In genomic region chr6:45437441-45437820, GRCh38 we compare ENCODE assay signal across 13 cellular contexts. TPM values are rescaled to one million over a fixed set of nuclear protein-coding genes. Genes with fewer than 3 reads are reported as not detected.
A peak's percentile ranks its signal among the peaks of the same experiment; 100 is the strongest.
DNase-seq lines count a peak whose midpoint lies in the region; ATAC-seq lines count a peak whose summit lies in the region.
"Had no signal": no experiment of that assay in that cellular context is flagged by ENCODE, and none has a peak within 500 bp of the region (broad histone marks: within the 10 kb centered on the region; RNA-seq: fewer than 3 reads in every experiment).

No MANE protein-coding gene starts in this region.

- H3K27me3 Mint-ChIP-seq in activated CD4-positive, alpha-beta T cell treated with anti-CD3 and anti-CD28 coated beads, Interleukin-2, amount 10 ng/mL, durations not matched to agents 24 days and 14 days = no peaks in the 10 kb centered on the region
- H3K27me3 Mint-ChIP-seq in T-helper 17 cell = no peaks in the 10 kb centered on the region

- H3K4me3 Mint-ChIP-seq in activated CD4-positive, alpha-beta T cell treated with anti-CD3 and anti-CD28 coated beads, Interleukin-2, amount 10 ng/mL, durations not matched to agents 24 days and 14 days = peak overlapping the region; percentile 79
- peak overlapping the region; percentile 75 for H3K4me3 Mint-ChIP-seq in T-helper 17 cell

- peaks cover 58% of the 10 kb centered on the region for H3K36me3 Mint-ChIP-seq in activated CD4-positive, alpha-beta T cell treated with anti-CD3 and anti-CD28 coated beads, Interleukin-2, amount 10 ng/mL, durations not matched to agents 24 days and 14 days (ENCODE audit: low read depth)
- peaks cover 6% of the 10 kb centered on the region for H3K36me3 Mint-ChIP-seq in T-helper 17 cell (ENCODE audit: low read depth)
- H3K36me3 Mint-ChIP-seq: immature natural killer cell had no signal

- peak overlapping the region; percentile 91 for H3K27ac Mint-ChIP-seq in activated CD4-positive, alpha-beta T cell treated with anti-CD3 and anti-CD28 coated beads, Interleukin-2, amount 10 ng/mL, durations not matched to agents 24 days and 14 days
- H3K27ac Mint-ChIP-seq in T-helper 17 cell = peak overlapping the region; percentile 90
- H3K27ac Mint-ChIP-seq: nephron progenitor cell had no signal

- no peak for DNase-seq in activated CD4-positive, alpha-beta T cell treated with anti-CD3 and anti-CD28 coated beads, Interleukin-2, amount 10 ng/mL, durations not matched to agents 24 days and 14 days
- no peak for DNase-seq in activated CD4-positive, alpha-beta T cell treated with anti-CD3 and anti-CD28 coated beads for 1 hour
- DNase-seq in T-helper 17 cell (no peak), epithelial cell of prostate (ENCODE audit: low read depth, low spot score) (no peak), DMS153 (lab: John Stamatoyannopoulos, UW) (no peak), iPS-NIHi11 (ENCODE audit: low spot score) (no peak), NCI-H2196 (lab: John Stamatoyannopoulos, UW; ENCODE audit: unreplicated experiment) (no peak)
- DNase-seq: cortex of kidney, immature natural killer cell, nephron progenitor cell had no signal

- peak overlapping the region; percentile 83 for H3K27ac ChIP-seq in epithelial cell of prostate
- peak overlapping the region in 12 of 21 experiments; percentile 4 to 73 (median 48) for H3K27ac ChIP-seq in skin epidermis
- H3K27ac ChIP-seq: thoracic aorta had no signal

- no peak overlapping the region for H3K4me3 ChIP-seq in skin epidermis
- H3K4me3 ChIP-seq: thoracic aorta had no signal

- H3K9me3 Mint-ChIP-seq in activated CD4-positive, alpha-beta T cell treated with anti-CD3 and anti-CD28 coated beads, Interleukin-2, amount 10 ng/mL, durations not matched to agents 24 days and 14 days = no peaks in the 10 kb centered on the region
- H3K9me3 Mint-ChIP-seq: activated naive CD4-positive, alpha-beta T cell treated with anti-CD3 and anti-CD28 coated beads, Interleukin-2, amount 50 U/mL, for 72 hours; immature natural killer cell; nephron progenitor cell had no signal

- H3K9me3 ChIP-seq in T-helper 17 cell (ENCODE audit: control insufficient read depth, low read length, poor library complexity, severe bottlenecking) = no peaks in the 10 kb centered on the region
- H3K9me3 ChIP-seq: thoracic aorta had no signal

- no peak for ATAC-seq in T-helper 17 cell

- intact Hi-C loops in activated CD4-positive, alpha-beta T cell treated with anti-CD3 and anti-CD28 coated beads, Interleukin-2, amount 10 ng/mL, durations not matched to agents 24 days and 14 days (cut with micrococcal nuclease) = loop anchor here (1.0 to 10.0 kb wide), 5 partner anchors 9 to 485 kb away; no protein-coding TSS in a partner anchor

- peaks cover 62% of the 10 kb centered on the region for H3K4me1 Mint-ChIP-seq in activated CD4-positive, alpha-beta T cell treated with anti-CD3 and anti-CD28 coated beads, Interleukin-2, amount 10 ng/mL, durations not matched to agents 24 days and 14 days
- peaks cover 56% of the 10 kb centered on the region for H3K4me1 Mint-ChIP-seq in T-helper 17 cell

RNA-seq across cellular contexts. Expression of gene SUPT3H, which starts 59.7 kb away (rescaled TPM):
- 12.4 and 13.0 TPM in 2 replicates for total RNA-seq in activated CD4-positive, alpha-beta T cell treated with anti-CD3 and anti-CD28 coated beads, Interleukin-2, amount 10 ng/mL, durations not matched to agents 24 days and 14 days
- 10 to 100 TPM; 10.8 to 17.6 TPM for total RNA-seq in T-helper 17 cell
